In the genomic region with DNA sequence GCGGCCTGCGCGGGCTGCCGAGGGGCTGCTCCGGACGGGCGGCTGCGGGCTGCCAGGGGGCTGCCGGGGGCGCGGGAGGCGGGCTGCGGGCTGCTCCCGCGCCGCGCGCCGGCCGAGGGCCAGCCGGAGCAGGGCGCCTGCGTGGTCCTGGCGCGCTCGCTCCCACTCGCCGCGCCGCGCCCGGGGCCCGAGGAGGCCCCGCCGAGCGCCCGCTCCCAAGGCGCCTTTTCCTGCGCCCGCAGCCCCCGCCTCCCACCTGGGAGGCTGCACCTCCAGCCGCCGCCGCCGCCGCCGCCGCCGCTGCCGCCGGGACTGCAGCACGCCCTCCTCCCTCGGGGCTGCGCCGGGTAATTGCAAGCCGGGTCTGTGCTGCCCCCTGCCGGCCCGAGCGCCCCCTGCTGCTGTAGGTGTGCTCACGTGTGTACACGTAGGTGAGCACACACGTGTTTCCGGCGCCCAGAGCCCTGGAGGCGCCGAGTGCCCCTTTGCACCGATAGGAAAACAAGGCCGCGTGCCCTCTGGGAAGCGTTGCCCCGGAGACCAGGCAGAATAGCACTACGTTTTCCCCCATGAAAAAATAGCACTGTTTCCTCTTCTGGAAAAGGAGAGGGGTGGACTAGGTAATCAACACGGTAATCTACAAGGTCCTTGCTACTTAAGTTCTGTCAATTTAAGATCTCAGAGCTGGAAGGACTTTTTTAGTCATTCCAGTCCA, we compare ENCODE assay signal across 8 cellular contexts. TPM values are rescaled to one million over a fixed set of nuclear protein-coding genes. Genes with fewer than 3 reads are reported as not detected.
DNase-seq lines count a peak whose midpoint lies in the region; FAIRE-seq and TF ChIP-seq lines count a peak whose summit lies in the region.

Gene EPB41L4B, minus strand, starts transcription at position 326 of the 715 bp plus-strand sequence. CDS start 613 bp downstream, outside the sequence.

- H3K4me1 ChIP-seq in neutrophil (ENCODE audit: control insufficient read depth in 1 of 2, insufficient read depth in 1 of 2, low read depth in 1 of 2, low read length in 1 of 2): peaks cover 6 to 7% of the 10 kb centered on the region in 2 experiments

- no peak for TF ChIP-seq POLR2A in H54 (IDR thresholded peaks at IDR 0.05; ENCODE audit: low read depth, low read length)

- no peak for FAIRE-seq in H54 (lab: Jason Lieb, UNC)
- FAIRE-seq in frontal cortex (lab: Jason Lieb, UNC): no peak

- H3K27ac ChIP-seq in neutrophil (no peak within 1 kb of the TSS), substantia nigra (ENCODE audit: low read depth, low read length, poor library complexity, severe bottlenecking) (no peak within 1 kb of the TSS)

- peak within 1 kb of the TSS; percentile 78 for H3K4me3 ChIP-seq in LNCaP clone FGC (ENCODE audit: low read depth, low read length)
- peak within 1 kb of the TSS in 1 of 2 experiments; percentile 43 for H3K4me3 ChIP-seq in neutrophil (ENCODE audit: low read depth in 1 of 2, low read length in 1 of 2)

- TF ChIP-seq CTCF in LNCaP clone FGC (IDR thresholded peaks at IDR 0.05; ENCODE audit: control insufficient read depth, extremely low read depth, insufficient read depth) (peak; percentile 99), neutrophil (IDR thresholded peaks at IDR 0.05) (peak; percentile 20)

- DNase-seq in EH (ENCODE audit: low read depth) (peak; percentile 73), H54 (ENCODE audit: insufficient read length, low spot score) (peak; percentile 92), LNCaP clone FGC (ENCODE audit: low read depth) (no peak), SHP77 (lab: John Stamatoyannopoulos, UW) (peak; percentile 86 to 91), frontal cortex (ENCODE audit: low spot score in 2 of 2) (peak; percentile 68 to 79), substantia nigra (lab: John Stamatoyannopoulos, UW) (peak in 47 of 49 donors; percentile 8 to 90 (median 61))
- peak; percentile 63 for DNase-seq in activated gamma-delta T cell treated with anti-CD3 and anti-CD28 coated beads, Interleukin-2, amount 50 U/mL, for 16 hours (ENCODE audit: low read depth)

- peaks cover 92% of the 10 kb centered on the region for H3K27me3 ChIP-seq in neutrophil

- no peaks in the 10 kb centered on the region for H3K9me3 ChIP-seq in neutrophil

- H3K36me3 ChIP-seq in neutrophil: no peaks in the 10 kb centered on the region

RNA-seq across cellular contexts. Expression of gene EPB41L4B, which starts in this region (rescaled TPM):
- total RNA-seq in frontal cortex: 2.9 TPM
